8 cellular contexts compared by ENCODE assay signal in genomic region chr11:61429691-61430582, GRCh38. TPM values are rescaled to one million over a fixed set of nuclear protein-coding genes. Genes with fewer than 3 reads are reported as not detected.
A peak's percentile ranks its signal among the peaks of the same experiment; 100 is the strongest.
DNase-seq lines count a peak whose midpoint lies in the region; ATAC-seq and TF ChIP-seq lines count a peak whose summit lies in the region.

Gene CPSF7 (minus strand): TSS chr11:61429975. CDS start chr11:61429235, 740 bp downstream.
Gene SDHAF2 (plus strand): TSS chr11:61430124. CDS start chr11:61430147, 23 bp downstream.

- H3K36me3 ChIP-seq in liver (ENCODE audit: control insufficient read depth in 4 of 4, insufficient read depth in 3 of 4, low read depth in 1 of 4, low read length in 3 of 4) = peaks cover 4 to 33% (median 18%) of the 10 kb centered on the region in 4 donors

- peaks cover 43% of the 10 kb centered on the region for H3K36me3 Mint-ChIP-seq in activated CD4-positive, alpha-beta memory T cell treated with anti-CD3 and anti-CD28 coated beads for 36 hours

- no peak for TF ChIP-seq CTCF in liver (IDR thresholded peaks at IDR 0.05; ENCODE audit: low read depth, low read length, missing input control)

- H3K27me3 ChIP-seq in liver (ENCODE audit: control insufficient read depth in 4 of 4, insufficient read depth in 4 of 4, low read length in 3 of 4) = no peaks in the 10 kb centered on the region

- H3K4me1 Mint-ChIP-seq in activated CD4-positive, alpha-beta memory T cell treated with anti-CD3 and anti-CD28 coated beads for 36 hours (ENCODE audit: low read depth) = peaks cover 64% of the 10 kb centered on the region

- H3K9me3 ChIP-seq in liver (ENCODE audit: control insufficient read depth in 4 of 4, low read length in 3 of 4) = no peaks in the 10 kb centered on the region

- intact Hi-C loops in activated CD4-positive, alpha-beta memory T cell treated with anti-CD3 and anti-CD28 coated beads for 36 hours (cut with micrococcal nuclease) = loop anchor here (1.0 to 5.0 kb wide), 5 partner anchors 16 to 523 kb away; partner anchors contain the start of genes DDB1, PRPF19, TKFC and TMEM138

- H3K9ac ChIP-seq in liver (ENCODE audit: low read depth in 1 of 2, low read length in 2 of 2) = peak within 1 kb of the TSS; percentile 90 to 96

- POLR2A ChIA-PET in activated CD4-positive, alpha-beta memory T cell treated with anti-CD3 and anti-CD28 coated beads for 36 hours (lab: Charles Lee) = interaction anchor here (0.6 to 4.2 kb wide), 9 partner anchors 10 to 392 kb away, joined by 3 to 28 read pairs (median 6); partner anchors contain the start of genes CYB561A3, TMEM138 and TMEM216

- ATAC-seq in GM19438 (IDR thresholded peaks at IDR 0.05; ENCODE audit: low read depth, unreplicated experiment) = peak; percentile 87

- TF ChIP-seq RAD21 in liver (IDR thresholded peaks at IDR 0.05) = no peak

- H3K27ac Mint-ChIP-seq in activated CD4-positive, alpha-beta memory T cell treated with anti-CD3 and anti-CD28 coated beads for 36 hours = peak within 1 kb of the TSS; percentile 95

- DNase-seq in CD1c-positive myeloid dendritic cell (ENCODE audit: extremely low spot score) (peak; percentile 98), HK-2 (ENCODE audit: unreplicated experiment) (peak; percentile 90), NCI-H82 treated with DMSO at 0.1 percent for 48 hours (lab: John Stamatoyannopoulos, UW; ENCODE audit: unreplicated experiment) (peak; percentile 60), dermis microvascular lymphatic vessel endothelial cell (ENCODE audit: low read depth in 2 of 2) (peak; percentile 86 to 97)
- peak; percentile 99 for DNase-seq in activated CD4-positive, alpha-beta memory T cell treated with anti-CD3 and anti-CD28 coated beads for 36 hours
- peak; percentile 99 for DNase-seq in stimulated activated CD4-positive, alpha-beta T cell treated with anti-CD3 and anti-CD28 coated beads, Interleukin-4, amount 100 ng/mL, for 1 hour

- H3K27me3 Mint-ChIP-seq in activated CD4-positive, alpha-beta memory T cell treated with anti-CD3 and anti-CD28 coated beads for 36 hours = no peaks in the 10 kb centered on the region

- H3K4me3 ChIP-seq in liver (ENCODE audit: low read depth in 1 of 3, low read length in 3 of 3) = peak within 1 kb of the TSS; percentile 93 to 99 (median 99)

- under 1% methylated on average over 82 of the region's 82 CpGs for WGBS in liver

- H3K4me1 ChIP-seq in liver (ENCODE audit: control insufficient read depth in 4 of 4, insufficient read depth in 4 of 4, low read length in 3 of 4) = peaks cover 5 to 26% (median 19%) of the 10 kb centered on the region in 4 donors

- CTCF ChIA-PET in activated CD4-positive, alpha-beta memory T cell treated with anti-CD3 and anti-CD28 coated beads for 36 hours (lab: Charles Lee) = interaction anchor here (0.7 to 3.2 kb wide), 9 partner anchors 11 to 459 kb away, joined by 3 to 32 read pairs (median 5); partner anchors contain the start of genes CYB561A3, LRRC10B, TKFC and TMEM216

- H3K27ac ChIP-seq in liver (ENCODE audit: low read depth in 1 of 2, low read length in 2 of 2) = peak within 1 kb of the TSS; percentile 93 to 98

- no peaks in the 10 kb centered on the region for H3K9me3 Mint-ChIP-seq in activated CD4-positive, alpha-beta memory T cell treated with anti-CD3 and anti-CD28 coated beads for 36 hours

- peak within 1 kb of the TSS; percentile 88 for H3K4me3 Mint-ChIP-seq in activated CD4-positive, alpha-beta memory T cell treated with anti-CD3 and anti-CD28 coated beads for 36 hours

TF ChIP-seq in liver, 16 proteins besides CTCF, POLR2A, EP300 and RAD21:
- TF ChIP-seq YY1 (IDR thresholded peaks at IDR 0.05) = peak; percentile 98
- peak; percentile 94 to 98 for TF ChIP-seq GABPA (IDR thresholded peaks at IDR 0.05 in 1 of 2, conservative IDR thresholded peaks at IDR 0.05 in 1 of 2)
- TF ChIP-seq ATF3 (IDR thresholded peaks at IDR 0.05) = no peak
- peak; percentile 37 for TF ChIP-seq SP1 (IDR thresholded peaks at IDR 0.05)
- no peak for TF ChIP-seq TAF1 (conservative IDR thresholded peaks at IDR 0.05)
- no peak for TF ChIP-seq ZBTB33 (IDR thresholded peaks at IDR 0.05)
- no peak for TF ChIP-seq REST (IDR thresholded peaks at IDR 0.05)
- no peak for TF ChIP-seq HNF4G (IDR thresholded peaks at IDR 0.05)
- no peak for TF ChIP-seq HNF4A (conservative IDR thresholded peaks at IDR 0.05)
- TF ChIP-seq MAX (IDR thresholded peaks at IDR 0.05) = no peak
- TF ChIP-seq EGR1 (IDR thresholded peaks at IDR 0.05; ENCODE audit: low read depth in 2 of 2) = peak; percentile 61 to 76
- TF ChIP-seq FOXA2 (IDR thresholded peaks at IDR 0.05) = no peak
- TF ChIP-seq JUND (IDR thresholded peaks at IDR 0.05) = no peak
- TF ChIP-seq FOXA1 (IDR thresholded peaks at IDR 0.05) = no peak
- no peak for TF ChIP-seq RXRA (IDR thresholded peaks at IDR 0.05)
- no peak for TF ChIP-seq NR2F2 (IDR thresholded peaks at IDR 0.05)

RNA-seq across cellular contexts. Expression of gene CPSF7, which starts in this region (rescaled TPM):
- 100 to 1,000 TPM in 1 of 2 experiments, 10 to 100 TPM in 1; 90.9 to 100 TPM for total RNA-seq in activated CD4-positive, alpha-beta memory T cell treated with anti-CD3 and anti-CD28 coated beads for 36 hours
- total RNA-seq in dermis microvascular lymphatic vessel endothelial cell (9.9 and 15.7 TPM in 2 replicates), liver (10 to 100 TPM; 21.0 to 23.3 TPM)
- polyA plus RNA-seq in liver = 10 to 100 TPM; 12.5 to 23.7 TPM

RNA-seq across cellular contexts. Expression of gene SDHAF2, which starts in this region (rescaled TPM):
- total RNA-seq in activated CD4-positive, alpha-beta memory T cell treated with anti-CD3 and anti-CD28 coated beads for 36 hours = 10 to 100 TPM; 31.4 to 35.4 TPM
- total RNA-seq in dermis microvascular lymphatic vessel endothelial cell (39.1 and 50.7 TPM in 2 replicates), liver (10 to 100 TPM; 25.5 to 32.2 TPM)
- polyA plus RNA-seq in liver = 10 to 100 TPM; 28.1 to 46.9 TPM

Comparison
In these comparisons a context has a peak if more than half of its experiments do, and no peak if none do; other contexts are left out.
1. Peak in every context shown above with its lines: DNase-seq, ATAC-seq, H3K4me3 ChIP-seq and H3K27ac ChIP-seq.